14 cellular contexts compared by ENCODE assay signal in genomic region chr7:99561735-99562051, GRCh38. TPM values are rescaled to one million over a fixed set of nuclear protein-coding genes. Genes with fewer than 3 reads are reported as not detected.
A peak's percentile ranks its signal among the peaks of the same experiment; 100 is the strongest.
DNase-seq lines count a peak whose midpoint lies in the region; ATAC-seq and TF ChIP-seq lines count a peak whose summit lies in the region.
"Had no signal": no experiment of that assay in that cellular context is flagged by ENCODE, and none has a peak within 500 bp of the region (broad histone marks: within the 10 kb centered on the region; RNA-seq: fewer than 3 reads in every experiment).

No MANE protein-coding gene starts in this region.

- CTCF ChIA-PET in activated CD8-positive, alpha-beta T cell treated with anti-CD3 and anti-CD28 coated beads for 36 hours (lab: Charles Lee): no interaction called here
- CTCF ChIA-PET in activated CD8-positive, alpha-beta T cell treated with anti-CD3 and anti-CD28 coated beads, Interleukin-2, amount 10 ng/mL, durations not matched to agents 7 days and 5 days (lab: Charles Lee): no interaction called here

- H3K4me2 ChIP-seq in mesenchymal stem cell (ENCODE audit: low read length, poor library complexity, severe bottlenecking): no peak overlapping the region

- H3K9me3 Mint-ChIP-seq in activated CD8-positive, alpha-beta T cell treated with anti-CD3 and anti-CD28 coated beads for 36 hours: no peaks in the 10 kb centered on the region
- H3K9me3 Mint-ChIP-seq in activated CD8-positive, alpha-beta T cell treated with anti-CD3 and anti-CD28 coated beads, Interleukin-2, amount 10 ng/mL, durations not matched to agents 7 days and 5 days (ENCODE audit: insufficient read depth): no peaks in the 10 kb centered on the region
- no peaks in the 10 kb centered on the region for H3K9me3 Mint-ChIP-seq in activated T-helper 1 cell treated with anti-CD3 and anti-CD28 coated beads, Interleukin-12 subunit alpha, Interleukin-12 subunit beta, Interleukin-2, Interleukin-4 antibody, amounts not matched to agents 30 ng/mL and 10 ng/mL and 1 ng/mL, durations not matched to agents 14 hours and 24 hours and 36 hours
- H3K9me3 Mint-ChIP-seq in stimulated activated effector memory CD8-positive, alpha-beta T cell treated with anti-CD3 and anti-CD28 coated beads, Interleukin-12 subunit alpha, Interleukin-12 subunit beta, amount 100 ng/mL, for 72 hours: no peaks in the 10 kb centered on the region

- 100% methylated on average over 2 of the region's 2 CpGs for WGBS in mesenchymal stem cell

- no peaks in the 10 kb centered on the region for H3K27me3 Mint-ChIP-seq in activated CD8-positive, alpha-beta T cell treated with anti-CD3 and anti-CD28 coated beads for 36 hours
- no peaks in the 10 kb centered on the region for H3K27me3 Mint-ChIP-seq in activated CD8-positive, alpha-beta T cell treated with anti-CD3 and anti-CD28 coated beads, Interleukin-2, amount 10 ng/mL, durations not matched to agents 7 days and 5 days (ENCODE audit: low read depth)
- H3K27me3 Mint-ChIP-seq in activated T-helper 1 cell treated with anti-CD3 and anti-CD28 coated beads, Interleukin-12 subunit alpha, Interleukin-12 subunit beta, Interleukin-2, Interleukin-4 antibody, amounts not matched to agents 30 ng/mL and 10 ng/mL and 1 ng/mL, durations not matched to agents 14 hours and 24 hours and 36 hours (ENCODE audit: insufficient read depth): no peaks in the 10 kb centered on the region

- peak overlapping the region; percentile 100 for H3K9ac ChIP-seq in mesenchymal stem cell (ENCODE audit: low read length)

- H3K23ac ChIP-seq in mesenchymal stem cell (ENCODE audit: low read length in 2 of 2): no peak overlapping the region

- H4K8ac ChIP-seq in mesenchymal stem cell (ENCODE audit: low read length): no peak overlapping the region

- peaks cover 62% of the 10 kb centered on the region for H3K36me3 Mint-ChIP-seq in activated CD8-positive, alpha-beta T cell treated with anti-CD3 and anti-CD28 coated beads for 36 hours (ENCODE audit: low read depth)
- peaks cover 68% of the 10 kb centered on the region for H3K36me3 Mint-ChIP-seq in activated CD8-positive, alpha-beta T cell treated with anti-CD3 and anti-CD28 coated beads, Interleukin-2, amount 10 ng/mL, durations not matched to agents 7 days and 5 days (ENCODE audit: low read depth)
- H3K36me3 Mint-ChIP-seq in activated T-helper 1 cell treated with anti-CD3 and anti-CD28 coated beads, Interleukin-12 subunit alpha, Interleukin-12 subunit beta, Interleukin-2, Interleukin-4 antibody, amounts not matched to agents 30 ng/mL and 10 ng/mL and 1 ng/mL, durations not matched to agents 14 hours and 24 hours and 36 hours (ENCODE audit: low read depth): peaks cover 48% of the 10 kb centered on the region
- peaks cover 100% of the 10 kb centered on the region for H3K36me3 Mint-ChIP-seq in stimulated activated effector memory CD8-positive, alpha-beta T cell treated with anti-CD3 and anti-CD28 coated beads, Interleukin-12 subunit alpha, Interleukin-12 subunit beta, amount 100 ng/mL, for 72 hours

- H3K36me3 ChIP-seq in mesenchymal stem cell (ENCODE audit: control insufficient read depth in 1 of 2, insufficient read depth in 2 of 2, low read depth in 1 of 2, low read length in 2 of 2): peaks cover 17 to 64% of the 10 kb centered on the region in 2 experiments

- no peak for ATAC-seq in activated CD8-positive, alpha-beta T cell treated with anti-CD3 and anti-CD28 coated beads for 36 hours
- ATAC-seq in activated CD8-positive, alpha-beta T cell treated with anti-CD3 and anti-CD28 coated beads, Interleukin-2, amount 10 ng/mL, durations not matched to agents 7 days and 5 days: no peak
- no peak for ATAC-seq in stimulated activated effector memory CD8-positive, alpha-beta T cell treated with anti-CD3 and anti-CD28 coated beads, Interleukin-12 subunit alpha, Interleukin-12 subunit beta, amount 100 ng/mL, for 72 hours
- ATAC-seq in HG03139 (IDR thresholded peaks at IDR 0.05; ENCODE audit: unreplicated experiment) (no peak), GM18502 (IDR thresholded peaks at IDR 0.05; ENCODE audit: poor library complexity, unreplicated experiment) (no peak)
- ATAC-seq: pancreas had no signal

- no peak overlapping the region for H2BK5ac ChIP-seq in mesenchymal stem cell (ENCODE audit: low read depth, low read length, poor library complexity, severe bottlenecking)

- intact Hi-C loops in activated CD8-positive, alpha-beta T cell treated with anti-CD3 and anti-CD28 coated beads for 36 hours (cut with micrococcal nuclease): no loop called here
- intact Hi-C loops in activated T-helper 1 cell treated with anti-CD3 and anti-CD28 coated beads, Interleukin-12 subunit alpha, Interleukin-12 subunit beta, Interleukin-2, Interleukin-4 antibody, amounts not matched to agents 30 ng/mL and 10 ng/mL and 1 ng/mL, durations not matched to agents 14 hours and 24 hours and 36 hours (cut with micrococcal nuclease): no loop called here

- H2BK120ac ChIP-seq in mesenchymal stem cell (ENCODE audit: low read depth, low read length): no peak overlapping the region

- H4K91ac ChIP-seq in mesenchymal stem cell (ENCODE audit: low read length): no peak overlapping the region

- POLR2A ChIA-PET in activated CD8-positive, alpha-beta T cell treated with anti-CD3 and anti-CD28 coated beads for 36 hours (lab: Charles Lee): interaction anchor here (1.4 kb wide), 1 partner anchor 63 kb away, joined by 5 read pairs; no protein-coding TSS in a partner anchor
- POLR2A ChIA-PET in activated CD8-positive, alpha-beta T cell treated with anti-CD3 and anti-CD28 coated beads, Interleukin-2, amount 10 ng/mL, durations not matched to agents 7 days and 5 days (lab: Charles Lee): no interaction called here

- H3K4me3 ChIP-seq in mesenchymal stem cell (ENCODE audit: insufficient read depth in 1 of 2, low read depth in 1 of 2, low read length in 2 of 2): no peak overlapping the region
- H3K4me3 ChIP-seq: pancreas had no signal

- peak overlapping the region; percentile 70 for H2AK5ac ChIP-seq in mesenchymal stem cell (ENCODE audit: low read length, severe bottlenecking)

- no peak overlapping the region for H2BK12ac ChIP-seq in mesenchymal stem cell (ENCODE audit: low read length in 2 of 2)

- H3K27me3 ChIP-seq in mesenchymal stem cell (ENCODE audit: control insufficient read depth in 1 of 2, insufficient read depth in 1 of 2, low read length in 2 of 2): no peaks in the 10 kb centered on the region
- H3K27me3 ChIP-seq: pancreas had no signal

- peak overlapping the region; percentile 96 for H3K27ac ChIP-seq in mesenchymal stem cell (ENCODE audit: low read length, poor library complexity, severe bottlenecking)
- H3K27ac ChIP-seq: pancreas had no signal

- peaks cover 15% of the 10 kb centered on the region for H3K4me1 ChIP-seq in mesenchymal stem cell (ENCODE audit: control insufficient read depth, insufficient read depth, low read depth, low read length)

- H3K4me1 Mint-ChIP-seq in activated CD8-positive, alpha-beta T cell treated with anti-CD3 and anti-CD28 coated beads for 36 hours (ENCODE audit: low read depth): peaks cover 59% of the 10 kb centered on the region
- H3K4me1 Mint-ChIP-seq in activated CD8-positive, alpha-beta T cell treated with anti-CD3 and anti-CD28 coated beads, Interleukin-2, amount 10 ng/mL, durations not matched to agents 7 days and 5 days (ENCODE audit: low read depth): peaks cover 51% of the 10 kb centered on the region
- H3K4me1 Mint-ChIP-seq in activated T-helper 1 cell treated with anti-CD3 and anti-CD28 coated beads, Interleukin-12 subunit alpha, Interleukin-12 subunit beta, Interleukin-2, Interleukin-4 antibody, amounts not matched to agents 30 ng/mL and 10 ng/mL and 1 ng/mL, durations not matched to agents 14 hours and 24 hours and 36 hours (ENCODE audit: low read depth): peaks cover 43% of the 10 kb centered on the region
- peaks cover 52% of the 10 kb centered on the region for H3K4me1 Mint-ChIP-seq in stimulated activated effector memory CD8-positive, alpha-beta T cell treated with anti-CD3 and anti-CD28 coated beads, Interleukin-12 subunit alpha, Interleukin-12 subunit beta, amount 100 ng/mL, for 72 hours

- H3K9me3 ChIP-seq in mesenchymal stem cell (ENCODE audit: control insufficient read depth, low read length): no peaks in the 10 kb centered on the region
- H3K9me3 ChIP-seq: pancreas had no signal

- no peak for DNase-seq in activated CD8-positive, alpha-beta T cell treated with anti-CD3 and anti-CD28 coated beads for 36 hours
- DNase-seq in activated CD8-positive, alpha-beta T cell treated with anti-CD3 and anti-CD28 coated beads, Interleukin-2, amount 10 ng/mL, durations not matched to agents 7 days and 5 days: no peak
- DNase-seq in activated T-helper 1 cell treated with anti-CD3 and anti-CD28 coated beads, Interleukin-12 subunit alpha, Interleukin-12 subunit beta, Interleukin-2, Interleukin-4 antibody, amounts not matched to agents 30 ng/mL and 10 ng/mL and 1 ng/mL, durations not matched to agents 14 hours and 24 hours and 36 hours (ENCODE audit: low spot score): no peak
- DNase-seq in mesenchymal stem cell: no peak
- no peak for DNase-seq in stimulated activated effector memory CD8-positive, alpha-beta T cell treated with anti-CD3 and anti-CD28 coated beads, Interleukin-12 subunit alpha, Interleukin-12 subunit beta, amount 100 ng/mL, for 72 hours (ENCODE audit: low spot score in 2 of 2)
- no peak for DNase-seq in DMS153 (lab: John Stamatoyannopoulos, UW)
- DNase-seq: cerebellar nuclear complex, midbrain, NCI-H1694 treated with DMSO at 0.1 percent for 48 hours, NCI-H526, OCI-M1, pancreas had no signal

- peak overlapping the region in 1 of 2 experiments; percentile 42 for H3K4ac ChIP-seq in mesenchymal stem cell (ENCODE audit: low read depth in 1 of 2, low read length in 2 of 2)

- H3K79me1 ChIP-seq in mesenchymal stem cell (replicated peaks; ENCODE audit: low read length, poor library complexity, severe bottlenecking): peaks cover 3% of the 10 kb centered on the region

- H3K4me3 Mint-ChIP-seq in activated CD8-positive, alpha-beta T cell treated with anti-CD3 and anti-CD28 coated beads for 36 hours: no peak overlapping the region
- no peak overlapping the region for H3K4me3 Mint-ChIP-seq in activated CD8-positive, alpha-beta T cell treated with anti-CD3 and anti-CD28 coated beads, Interleukin-2, amount 10 ng/mL, durations not matched to agents 7 days and 5 days
- H3K4me3 Mint-ChIP-seq in activated T-helper 1 cell treated with anti-CD3 and anti-CD28 coated beads, Interleukin-12 subunit alpha, Interleukin-12 subunit beta, Interleukin-2, Interleukin-4 antibody, amounts not matched to agents 30 ng/mL and 10 ng/mL and 1 ng/mL, durations not matched to agents 14 hours and 24 hours and 36 hours: no peak overlapping the region
- H3K4me3 Mint-ChIP-seq in stimulated activated effector memory CD8-positive, alpha-beta T cell treated with anti-CD3 and anti-CD28 coated beads, Interleukin-12 subunit alpha, Interleukin-12 subunit beta, amount 100 ng/mL, for 72 hours: no peak overlapping the region

- no peak overlapping the region for H2BK15ac ChIP-seq in mesenchymal stem cell (ENCODE audit: low read depth, poor library complexity, severe bottlenecking)

- H3K18ac ChIP-seq in mesenchymal stem cell (ENCODE audit: low read depth in 1 of 2, low read length in 2 of 2): no peak overlapping the region

- no peak overlapping the region for H2AFZ ChIP-seq in mesenchymal stem cell (ENCODE audit: low read depth, low read length)

- no peak for TF ChIP-seq CTCF in activated CD8-positive, alpha-beta T cell treated with anti-CD3 and anti-CD28 coated beads for 36 hours (IDR thresholded peaks at IDR 0.05)

- H3K27ac Mint-ChIP-seq in activated CD8-positive, alpha-beta T cell treated with anti-CD3 and anti-CD28 coated beads for 36 hours: peak overlapping the region; percentile 85
- no peak overlapping the region for H3K27ac Mint-ChIP-seq in activated CD8-positive, alpha-beta T cell treated with anti-CD3 and anti-CD28 coated beads, Interleukin-2, amount 10 ng/mL, durations not matched to agents 7 days and 5 days
- H3K27ac Mint-ChIP-seq in activated T-helper 1 cell treated with anti-CD3 and anti-CD28 coated beads, Interleukin-12 subunit alpha, Interleukin-12 subunit beta, Interleukin-2, Interleukin-4 antibody, amounts not matched to agents 30 ng/mL and 10 ng/mL and 1 ng/mL, durations not matched to agents 14 hours and 24 hours and 36 hours: peak overlapping the region; percentile 42
- peak overlapping the region; percentile 84 for H3K27ac Mint-ChIP-seq in stimulated activated effector memory CD8-positive, alpha-beta T cell treated with anti-CD3 and anti-CD28 coated beads, Interleukin-12 subunit alpha, Interleukin-12 subunit beta, amount 100 ng/mL, for 72 hours

- H3K14ac ChIP-seq in mesenchymal stem cell (ENCODE audit: low read length in 2 of 2): peak overlapping the region in 1 of 2 experiments; percentile 67

RNA-seq across cellular contexts. Expression of gene ZNF655, which starts 3.3 kb away (rescaled TPM):
- total RNA-seq in activated CD8-positive, alpha-beta T cell treated with anti-CD3 and anti-CD28 coated beads for 36 hours: 10 to 100 TPM; 63.0 to 65.2 TPM
- 100 to 1,000 TPM; 101 to 108 TPM for total RNA-seq in activated CD8-positive, alpha-beta T cell treated with anti-CD3 and anti-CD28 coated beads, Interleukin-2, amount 10 ng/mL, durations not matched to agents 7 days and 5 days
- 77.9 and 79.9 TPM in 2 replicates for total RNA-seq in activated T-helper 1 cell treated with anti-CD3 and anti-CD28 coated beads, Interleukin-12 subunit alpha, Interleukin-12 subunit beta, Interleukin-2, Interleukin-4 antibody, amounts not matched to agents 30 ng/mL and 10 ng/mL and 1 ng/mL, durations not matched to agents 14 hours and 24 hours and 36 hours
- 38.0 TPM for polyA plus RNA-seq in mesenchymal stem cell (2013, experiment 1 of 2)
- 38.7 TPM for polyA plus RNA-seq in mesenchymal stem cell (2013, experiment 2 of 2)

RNA-seq across cellular contexts. Expression of gene FAM200A, which starts 9.8 kb away (rescaled TPM):
- total RNA-seq in activated CD8-positive, alpha-beta T cell treated with anti-CD3 and anti-CD28 coated beads for 36 hours: 1 to 10 TPM; 4.8 to 4.9 TPM
- 1 to 10 TPM; 5.1 to 5.4 TPM for total RNA-seq in activated CD8-positive, alpha-beta T cell treated with anti-CD3 and anti-CD28 coated beads, Interleukin-2, amount 10 ng/mL, durations not matched to agents 7 days and 5 days
- 4.7 and 5.2 TPM in 2 replicates for total RNA-seq in activated T-helper 1 cell treated with anti-CD3 and anti-CD28 coated beads, Interleukin-12 subunit alpha, Interleukin-12 subunit beta, Interleukin-2, Interleukin-4 antibody, amounts not matched to agents 30 ng/mL and 10 ng/mL and 1 ng/mL, durations not matched to agents 14 hours and 24 hours and 36 hours
- polyA plus RNA-seq in mesenchymal stem cell (2013, experiment 1 of 2): 3.8 TPM
- 4.1 TPM for polyA plus RNA-seq in mesenchymal stem cell (2013, experiment 2 of 2)

RNA-seq across cellular contexts. Expression of gene TMEM225B, which starts 36.4 kb away (rescaled TPM):
- total RNA-seq in activated CD8-positive, alpha-beta T cell treated with anti-CD3 and anti-CD28 coated beads for 36 hours: 1 to 10 TPM in 1 of 2 experiments, under 1 TPM in 1; 0.92 to 2.2 TPM
- 1 to 10 TPM; 1.2 to 1.4 TPM for total RNA-seq in activated CD8-positive, alpha-beta T cell treated with anti-CD3 and anti-CD28 coated beads, Interleukin-2, amount 10 ng/mL, durations not matched to agents 7 days and 5 days
- 0.60 and 0.64 TPM in 2 replicates for total RNA-seq in activated T-helper 1 cell treated with anti-CD3 and anti-CD28 coated beads, Interleukin-12 subunit alpha, Interleukin-12 subunit beta, Interleukin-2, Interleukin-4 antibody, amounts not matched to agents 30 ng/mL and 10 ng/mL and 1 ng/mL, durations not matched to agents 14 hours and 24 hours and 36 hours
- 0.21 TPM for polyA plus RNA-seq in mesenchymal stem cell (2013, experiment 1 of 2)
- polyA plus RNA-seq in mesenchymal stem cell (2013, experiment 2 of 2): 0.16 TPM

RNA-seq across cellular contexts. Expression of gene ZSCAN25, which starts 55.1 kb away (rescaled TPM):
- 10 to 100 TPM; 31.8 to 35.8 TPM for total RNA-seq in activated CD8-positive, alpha-beta T cell treated with anti-CD3 and anti-CD28 coated beads for 36 hours
- 10 to 100 TPM; 34.8 to 36.3 TPM for total RNA-seq in activated CD8-positive, alpha-beta T cell treated with anti-CD3 and anti-CD28 coated beads, Interleukin-2, amount 10 ng/mL, durations not matched to agents 7 days and 5 days
- total RNA-seq in activated T-helper 1 cell treated with anti-CD3 and anti-CD28 coated beads, Interleukin-12 subunit alpha, Interleukin-12 subunit beta, Interleukin-2, Interleukin-4 antibody, amounts not matched to agents 30 ng/mL and 10 ng/mL and 1 ng/mL, durations not matched to agents 14 hours and 24 hours and 36 hours: 31.5 and 32.9 TPM in 2 replicates
- 4.0 TPM for polyA plus RNA-seq in mesenchymal stem cell (2013, experiment 1 of 2)
- 3.9 TPM for polyA plus RNA-seq in mesenchymal stem cell (2013, experiment 2 of 2)

RNA-seq across cellular contexts. Expression of gene ZKSCAN5, which starts 57.2 kb away (rescaled TPM):
- total RNA-seq in activated CD8-positive, alpha-beta T cell treated with anti-CD3 and anti-CD28 coated beads for 36 hours: 1 to 10 TPM; 7.6 to 7.9 TPM
- 10 to 100 TPM; 13.9 TPM for total RNA-seq in activated CD8-positive, alpha-beta T cell treated with anti-CD3 and anti-CD28 coated beads, Interleukin-2, amount 10 ng/mL, durations not matched to agents 7 days and 5 days
- 8.0 and 8.1 TPM in 2 replicates for total RNA-seq in activated T-helper 1 cell treated with anti-CD3 and anti-CD28 coated beads, Interleukin-12 subunit alpha, Interleukin-12 subunit beta, Interleukin-2, Interleukin-4 antibody, amounts not matched to agents 30 ng/mL and 10 ng/mL and 1 ng/mL, durations not matched to agents 14 hours and 24 hours and 36 hours
- 7.6 TPM for polyA plus RNA-seq in mesenchymal stem cell (2013, experiment 1 of 2)
- 8.2 TPM for polyA plus RNA-seq in mesenchymal stem cell (2013, experiment 2 of 2)
